Comparison of ENCODE assay signal across 4 cellular contexts in genomic region chr5:180465028-180465427, GRCh38.
TF ChIP-seq lines count a peak whose summit lies in the region.

No MANE protein-coding gene starts in this region.

TF ChIP-seq in A549, 52 proteins besides CTCF, POLR2A, EP300 and RAD21:
- peak; percentile 63 for TF ChIP-seq MAFK (IDR thresholded peaks at IDR 0.05; ENCODE audit: partially characterized antibody)

TF ChIP-seq in WTC11, 78 proteins besides CTCF, POLR2A, EP300 and RAD21:
- peak; percentile 53 for TF ChIP-seq NFYB (CRISPR knock-in tag; conservative IDR thresholded peaks at IDR 0.05; ENCODE audit: low read depth)

TF ChIP-seq in K562, 482 proteins besides CTCF, POLR2A, EP300 and RAD21:
- TF ChIP-seq FOS (IDR thresholded peaks at IDR 0.05; ENCODE audit: extremely low read depth, insufficient read length), result peak; percentile 48
- peak; percentile 26 for TF ChIP-seq ASH1L (IDR thresholded peaks at IDR 0.05; ENCODE audit: borderline replicate concordance, low read depth, partially characterized antibody)
- peak; percentile 5 for TF ChIP-seq RBM25 (IDR thresholded peaks at IDR 0.05; ENCODE audit: low read depth, low read length, severe bottlenecking)
- peak; percentile 85 for TF ChIP-seq NFYB (IDR thresholded peaks at IDR 0.05; ENCODE audit: extremely low read depth, insufficient read length)

TF ChIP-seq in HepG2, 621 proteins besides CTCF, POLR2A, EP300 and RAD21:
- peak; percentile 34; the same call in 1 of the 2 replicates for TF ChIP-seq NFYB (CRISPR knock-in tag; IDR thresholded peaks at IDR 0.05)
